ENCODE assay signal across 1 cellular context in the genomic region with DNA sequence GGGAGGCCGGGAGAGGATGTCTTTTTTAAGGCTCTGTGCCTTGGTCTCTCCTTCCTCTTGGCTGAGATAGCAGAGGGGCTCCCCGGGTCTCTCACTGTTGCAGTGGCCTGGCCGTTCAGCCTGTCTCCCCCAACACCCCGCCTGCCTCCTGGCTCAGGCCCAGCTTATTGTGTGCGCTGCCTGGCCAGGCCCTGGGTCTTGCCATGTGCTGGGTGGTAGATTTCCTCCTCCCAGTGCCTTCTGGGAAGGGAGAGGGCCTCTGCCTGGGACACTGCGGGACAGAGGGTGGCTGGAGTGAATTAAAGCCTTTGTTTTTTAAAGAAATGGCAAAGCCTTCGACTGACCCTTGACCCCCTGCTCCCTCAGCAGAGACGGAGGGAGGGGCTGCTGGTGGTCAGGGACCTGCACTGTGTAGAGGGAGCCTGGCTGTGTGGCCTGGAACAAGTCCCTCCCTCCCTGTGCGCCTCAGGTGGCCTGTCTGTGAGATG.
TF ChIP-seq lines count a peak whose summit lies in the region.

No MANE protein-coding gene starts in this region.

TF ChIP-seq in liver, 16 proteins besides CTCF, POLR2A, EP300 and RAD21:
- TF ChIP-seq FOXA1 (IDR thresholded peaks at IDR 0.05) (no peak), TAF1 (conservative IDR thresholded peaks at IDR 0.05) (no peak), NR2F2 (IDR thresholded peaks at IDR 0.05) (peak; percentile 8), EGR1 (IDR thresholded peaks at IDR 0.05; ENCODE audit: low read depth in 2 of 2) (no peak), JUND (IDR thresholded peaks at IDR 0.05) (no peak), YY1 (IDR thresholded peaks at IDR 0.05) (no peak)
- TF ChIP-seq, protein P1, sequence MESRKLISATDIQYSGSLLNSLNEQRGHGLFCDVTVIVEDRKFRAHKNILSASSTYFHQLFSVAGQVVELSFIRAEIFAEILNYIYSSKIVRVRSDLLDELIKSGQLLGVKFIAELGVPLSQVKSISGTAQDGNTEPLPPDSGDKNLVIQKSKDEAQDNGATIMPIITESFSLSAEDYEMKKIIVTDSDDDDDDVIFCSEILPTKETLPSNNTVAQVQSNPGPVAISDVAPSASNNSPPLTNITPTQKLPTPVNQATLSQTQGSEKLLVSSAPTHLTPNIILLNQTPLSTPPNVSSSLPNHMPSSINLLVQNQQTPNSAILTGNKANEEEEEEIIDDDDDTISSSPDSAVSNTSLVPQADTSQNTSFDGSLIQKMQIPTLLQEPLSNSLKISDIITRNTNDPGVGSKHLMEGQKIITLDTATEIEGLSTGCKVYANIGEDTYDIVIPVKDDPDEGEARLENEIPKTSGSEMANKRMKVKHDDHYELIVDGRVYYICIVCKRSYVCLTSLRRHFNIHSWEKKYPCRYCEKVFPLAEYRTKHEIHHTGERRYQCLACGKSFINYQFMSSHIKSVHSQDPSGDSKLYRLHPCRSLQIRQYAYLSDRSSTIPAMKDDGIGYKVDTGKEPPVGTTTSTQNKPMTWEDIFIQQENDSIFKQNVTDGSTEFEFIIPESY (IDR thresholded peaks at IDR 0.05), result no peak
